8 cellular contexts compared by ENCODE assay signal in genomic region chr18:50280707-50281294, GRCh38. TPM values are rescaled to one million over a fixed set of nuclear protein-coding genes. Genes with fewer than 3 reads are reported as not detected.
A peak's percentile ranks its signal among the peaks of the same experiment; 100 is the strongest.
DNase-seq lines count a peak whose midpoint lies in the region; ATAC-seq, FAIRE-seq and TF ChIP-seq lines count a peak whose summit lies in the region.

No MANE protein-coding gene starts in this region.

- no peak for TF ChIP-seq RAD21 in K562 (CRISPR knock-in tag; conservative IDR thresholded peaks at IDR 0.05 in 1 of 2, IDR thresholded peaks at IDR 0.05 in 1 of 2)

- H3K9me3 ChIP-seq in K562 (replicated peaks; ENCODE audit: control insufficient read depth, insufficient read depth, low read depth, low read length) (no peaks in the 10 kb centered on the region), lower lobe of right lung (no peaks in the 10 kb centered on the region), transverse colon (no peaks in the 10 kb centered on the region)

- H2AFZ ChIP-seq in K562 (ENCODE audit: low read depth, low read length): peak overlapping the region; percentile 97

- no peaks in the 10 kb centered on the region for H3K9me1 ChIP-seq in K562 (ENCODE audit: control insufficient read depth, insufficient read depth, low read length)

- H3K27me3 Mint-ChIP-seq in activated naive CD4-positive, alpha-beta T cell treated with anti-CD3 and anti-CD28 coated beads for 36 hours (ENCODE audit: low read depth): no peaks in the 10 kb centered on the region

- H3K9ac ChIP-seq in K562 (ENCODE audit: insufficient read depth in 1 of 2, low read depth in 2 of 2, low read length in 2 of 2): peak overlapping the region; percentile 97 to 99

- peaks cover 80% of the 10 kb centered on the region; the same call in 2 of the 3 replicates for H3K36me3 ChIP-seq in K562 (ENCODE audit: control insufficient read depth, insufficient read depth, low read length)
- peaks cover 71% of the 10 kb centered on the region for H3K36me3 ChIP-seq in lower lobe of right lung
- peaks cover 0 to 17% (median 10%) of the 10 kb centered on the region in 4 donors for H3K36me3 ChIP-seq in transverse colon

- BruUV-seq in K562 (replicated peaks; lab: Mats Ljungman, UMichigan): TSS peak; percentile 30

- POLR2A ChIA-PET in K562 (lab: Yijun Ruan, JAX): interaction anchor here (0.7 to 2.1 kb wide), 5 partner anchors 10 to 132 kb away, joined by 3 to 7 read pairs (median 3); partner anchors contain the start of gene MYO5B

- peak overlapping the region; percentile 97 for H3K4me3 Mint-ChIP-seq in activated naive CD4-positive, alpha-beta T cell treated with anti-CD3 and anti-CD28 coated beads for 36 hours

- H3K27ac ChIP-seq in K562 (ENCODE audit: extremely low read depth, low read depth, low read length): peak overlapping the region; percentile 86
- H3K27ac ChIP-seq in lower lobe of right lung: peak overlapping the region; percentile 89
- H3K27ac ChIP-seq in transverse colon: peak overlapping the region; percentile 94 to 98 (median 95)

- FAIRE-seq in K562 (lab: Jason Lieb, UNC): no peak

- H4K20me1 ChIP-seq in K562 (replicated peaks; ENCODE audit: control insufficient read depth, insufficient read depth, low read length): peaks cover 2% of the 10 kb centered on the region; the same call in 1 of the 2 replicates

- ATAC-seq in K562 (no peak; the same call in 2 of the 3 replicates), lower lobe of right lung (no peak), GM21825 (IDR thresholded peaks at IDR 0.05; ENCODE audit: unreplicated experiment) (no peak)

- no peak for TF ChIP-seq POLR2A in K562 (conservative IDR thresholded peaks at IDR 0.05)
- TF ChIP-seq POLR2A in transverse colon (IDR thresholded peaks at IDR 0.05): no peak

- peak overlapping the region; percentile 74 for H3K4me3 ChIP-seq in K562
- peak overlapping the region; percentile 90 for H3K4me3 ChIP-seq in lower lobe of right lung
- peak overlapping the region; percentile 62 to 86 (median 83) for H3K4me3 ChIP-seq in transverse colon

- in situ Hi-C loops in K562 (cut with MboI): no loop called here
- in situ Hi-C loops in transverse colon (cut with MboI; ENCODE audit: low pct_ligation_motif_present in 1 of 4, low pct_unique_long_range_greater_than_20kb in 1 of 4, low sequenced_read_pairs in 3 of 4): loop anchor here in 1 of 4 donors (25.0 kb wide), 1 partner anchor 794 kb away; the partner anchor contains the start of genes C18orf32 and RPL17

- intact Hi-C loops in activated naive CD4-positive, alpha-beta T cell treated with anti-CD3 and anti-CD28 coated beads for 36 hours (cut with micrococcal nuclease): loop anchor here (1.0 to 10.0 kb wide), 5 partner anchors 14 to 1346 kb away; partner anchors contain the start of genes CFAP53 and MEX3C
- intact Hi-C loops in K562 (cut with micrococcal nuclease): no loop called here
- intact Hi-C loops in lower lobe of right lung (cut with DNase I): no loop called here
- intact Hi-C loops in transverse colon (cut with DNase I; ENCODE audit: low total_unique reads): no loop called here

- H3K9me3 Mint-ChIP-seq in activated naive CD4-positive, alpha-beta T cell treated with anti-CD3 and anti-CD28 coated beads for 36 hours: no peaks in the 10 kb centered on the region

- DNase-seq in activated naive CD4-positive, alpha-beta T cell treated with anti-CD3 and anti-CD28 coated beads for 36 hours: no peak
- no peak for DNase-seq in activated naive CD4-positive, alpha-beta T cell treated with Interleukin-2 at 50 U/mL for 16 hours
- DNase-seq in K562 (ENCODE audit: extremely low read depth in 1 of 4, low spot score in 3 of 4): no peak
- DNase-seq in lower lobe of right lung: no peak
- DNase-seq in transverse colon: no peak
- DNase-seq in midbrain (lab: John Stamatoyannopoulos, UW): no peak
- no peak for DNase-seq in GF-D8 (lab: John Stamatoyannopoulos, UW)

- H3K27me3 ChIP-seq in K562 (ENCODE audit: control insufficient read depth in 2 of 2, insufficient read depth in 2 of 2, low read length in 2 of 2) (no peaks in the 10 kb centered on the region), lower lobe of right lung (ENCODE audit: low read depth) (no peaks in the 10 kb centered on the region), transverse colon (no peaks in the 10 kb centered on the region)

- peaks cover 4 to 29% of the 10 kb centered on the region in 2 experiments; a peak in 3 of 5 replicates for H3K4me1 ChIP-seq in K562 (replicated peaks in 1 of 2; ENCODE audit: control insufficient read depth in 2 of 2, insufficient read depth in 2 of 2, low read length in 2 of 2)
- H3K4me1 ChIP-seq in lower lobe of right lung: peaks cover 31% of the 10 kb centered on the region
- peaks cover 16 to 27% (median 24%) of the 10 kb centered on the region in 4 donors for H3K4me1 ChIP-seq in transverse colon

- 0% methylated on average over 11 of the region's 16 CpGs for WGBS in K562 (ENCODE audit: insufficient coverage, low coverage, missing lambda C conversion rate)
- WGBS in transverse colon (ENCODE audit: low coverage in 1 of 2), 2 donors: 1 to 8% methylated on average over 9 to 16 of the region's 16 CpGs

- H3K36me3 Mint-ChIP-seq in activated naive CD4-positive, alpha-beta T cell treated with anti-CD3 and anti-CD28 coated beads for 36 hours (ENCODE audit: low read depth): peaks cover 51% of the 10 kb centered on the region

- H3K4me2 ChIP-seq in K562 (ENCODE audit: insufficient read depth, low read length): peak overlapping the region; percentile 95

- peaks cover 33% of the 10 kb centered on the region for H3K79me2 ChIP-seq in K562 (ENCODE audit: control insufficient read depth, insufficient read depth, low read length)

- H3K4me1 Mint-ChIP-seq in activated naive CD4-positive, alpha-beta T cell treated with anti-CD3 and anti-CD28 coated beads for 36 hours (ENCODE audit: low read depth): peaks cover 32% of the 10 kb centered on the region

- TF ChIP-seq EP300 in K562 (IDR thresholded peaks at IDR 0.05; ENCODE audit: low read length) (no peak), transverse colon (IDR thresholded peaks at IDR 0.05; ENCODE audit: low read depth) (no peak)

- CTCF ChIA-PET in activated naive CD4-positive, alpha-beta T cell treated with anti-CD3 and anti-CD28 coated beads for 36 hours (lab: Charles Lee): interaction anchor here (1.3 to 1.5 kb wide), 4 partner anchors 10 to 77 kb away, joined by 5 to 9 read pairs (median 6); partner anchors contain the start of gene CFAP53
- CTCF ChIA-PET in K562 (lab: Yijun Ruan, JAX; ENCODE audit: low intra/inter-chr PET ratio): no interaction called here

- TF ChIP-seq CTCF in K562 (IDR thresholded peaks at IDR 0.05 in 2 of 3, conservative IDR thresholded peaks at IDR 0.05 in 1 of 3; ENCODE audit: insufficient read depth in 2 of 3, low read depth in 1 of 3, low read length in 3 of 3): no peak
- TF ChIP-seq CTCF in lower lobe of right lung (IDR thresholded peaks at IDR 0.05): no peak
- TF ChIP-seq CTCF in transverse colon (IDR thresholded peaks at IDR 0.05): no peak

- peak overlapping the region; percentile 84 for H3K27ac Mint-ChIP-seq in activated naive CD4-positive, alpha-beta T cell treated with anti-CD3 and anti-CD28 coated beads for 36 hours

RNA-seq across cellular contexts. Expression of gene MBD1, which starts 0.5 kb away (rescaled TPM):
- total RNA-seq in activated naive CD4-positive, alpha-beta T cell treated with anti-CD3 and anti-CD28 coated beads for 36 hours: 10 to 100 TPM; 66.4 to 69.0 TPM
- total RNA-seq in K562 (2011; cell fraction: chromatin; rRNA removed; ENCODE audit: low replicate concordance): 124 and 196 TPM in 2 replicates
- total RNA-seq in K562 (2011; cell fraction: nucleolus; rRNA removed): 127 and 147 TPM in 2 replicates
- total RNA-seq in K562 (2011; cell fraction: nucleoplasm; rRNA removed): 103 and 106 TPM in 2 replicates
- total RNA-seq in K562 (2014; rRNA removed): 44.5 and 46.7 TPM in 2 replicates
- total RNA-seq in K562 (2014; rRNA removed; fragmentation: Illumina TruSeq; extraction: Trizol): 14.8 and 16.4 TPM in 2 replicates
- 31.7 and 32.8 TPM in 2 replicates for total RNA-seq in K562 (2015; rRNA removed; fragmentation: Illumina TruSeq; extraction: Trizol)
- total RNA-seq in K562 (2021): 59.7 and 60.9 TPM in 2 replicates
- polyA plus RNA-seq in K562 (2011; rRNA removed): 32.3 and 38.1 TPM in 2 replicates
- polyA plus RNA-seq in K562 (2011; cell fraction: cytosol; rRNA removed): 28.5 and 44.3 TPM in 2 replicates
- polyA plus RNA-seq in K562 (2011; cell fraction: nucleus; rRNA removed): 169 and 222 TPM in 2 replicates
- polyA plus RNA-seq in K562 (2012): 32.7 and 37.7 TPM in 2 replicates
- 26.1 and 37.4 TPM in 2 replicates for polyA plus RNA-seq in K562 (2014; fragmentation: Illumina TruSeq; extraction: Trizol)
- 1 to 10 TPM; 3.0 to 3.6 TPM for polyA plus RNA-seq in K562 (2014; fragmentation: Nextera tagmentation; extraction: Ambion mirVana)
- 47.2 and 49.3 TPM in 2 replicates for polyA plus RNA-seq in K562 (2014; rRNA removed)
- polyA minus RNA-seq in K562 (2011; rRNA and poly(A)+ RNA removed): 23.8 and 26.4 TPM in 2 replicates
- 18.7 and 25.3 TPM in 2 replicates for polyA minus RNA-seq in K562 (2011; cell fraction: cytosol; rRNA and poly(A)+ RNA removed)
- polyA minus RNA-seq in K562 (2011; cell fraction: nucleus; rRNA and poly(A)+ RNA removed): 76.1 and 92.1 TPM in 2 replicates
- total RNA-seq in lower lobe of right lung: 64.1 TPM
- total RNA-seq in transverse colon: 10 to 100 TPM; 65.1 to 97.8 (median 83.0) TPM

RNA-seq across cellular contexts. Expression of gene CXXC1, which starts 6.7 kb away (rescaled TPM):
- total RNA-seq in activated naive CD4-positive, alpha-beta T cell treated with anti-CD3 and anti-CD28 coated beads for 36 hours: 10 to 100 TPM; 71.5 to 75.3 TPM
- 157 and 311 TPM in 2 replicates for total RNA-seq in K562 (2011; cell fraction: chromatin; rRNA removed; ENCODE audit: low replicate concordance)
- total RNA-seq in K562 (2011; cell fraction: nucleolus; rRNA removed): 176 and 189 TPM in 2 replicates
- total RNA-seq in K562 (2011; cell fraction: nucleoplasm; rRNA removed): 138 and 156 TPM in 2 replicates
- total RNA-seq in K562 (2014; rRNA removed) (43.3 and 46.4 TPM in 2 replicates), K562 (2014; rRNA removed; fragmentation: Illumina TruSeq; extraction: Trizol) (23.1 and 26.3 TPM in 2 replicates), K562 (2015; rRNA removed; fragmentation: Illumina TruSeq; extraction: Trizol) (34.1 and 36.4 TPM in 2 replicates), K562 (2021) (59.1 and 81.0 TPM in 2 replicates), lower lobe of right lung (60.2 TPM), transverse colon (100 to 1,000 TPM in 2 of 4 donors, 10 to 100 TPM in 2; 68.9 to 234 (median 117) TPM)
- polyA plus RNA-seq in K562 (2011; rRNA removed) (31.2 and 52.9 TPM in 2 replicates), K562 (2014; fragmentation: Illumina TruSeq; extraction: Trizol) (40.3 and 51.2 TPM in 2 replicates), K562 (2014; fragmentation: Nextera tagmentation; extraction: Ambion mirVana) (1 to 10 TPM; 3.4 to 7.4 TPM), K562 (2014; rRNA removed) (59.1 and 84.5 TPM in 2 replicates)
- 63.8 and 103 TPM in 2 replicates for polyA plus RNA-seq in K562 (2011; cell fraction: cytosol; rRNA removed)
- 461 and 501 TPM in 2 replicates for polyA plus RNA-seq in K562 (2011; cell fraction: nucleus; rRNA removed)
- 69.9 and 70.3 TPM in 2 replicates for polyA plus RNA-seq in K562 (2012)
- polyA minus RNA-seq in K562 (2011; rRNA and poly(A)+ RNA removed): 17.5 and 20.7 TPM in 2 replicates
- polyA minus RNA-seq in K562 (2011; cell fraction: cytosol; rRNA and poly(A)+ RNA removed): 17.8 and 22.5 TPM in 2 replicates
- 37.6 and 42.1 TPM in 2 replicates for polyA minus RNA-seq in K562 (2011; cell fraction: nucleus; rRNA and poly(A)+ RNA removed)

RNA-seq across cellular contexts. Expression of gene CFAP53, which starts 14.5 kb away (rescaled TPM):
- under 1 TPM; 0.40 to 0.43 TPM for total RNA-seq in activated naive CD4-positive, alpha-beta T cell treated with anti-CD3 and anti-CD28 coated beads for 36 hours
- total RNA-seq in K562 (2011; cell fraction: chromatin; rRNA removed; ENCODE audit: low replicate concordance): 4.0 and 14.5 TPM in 2 replicates
- total RNA-seq in K562 (2011; cell fraction: nucleolus; rRNA removed): 1.5 and 2.2 TPM in 2 replicates
- total RNA-seq in K562 (2011; cell fraction: nucleoplasm; rRNA removed): 2.4 and 3.8 TPM in 2 replicates
- total RNA-seq in K562 (2014; rRNA removed) (0.50 and 0.94 TPM in 2 replicates), K562 (2014; rRNA removed; fragmentation: Illumina TruSeq; extraction: Trizol) (1.1 and 1.2 TPM in 2 replicates), K562 (2015; rRNA removed; fragmentation: Illumina TruSeq; extraction: Trizol) (1.2 and 1.6 TPM in 2 replicates), K562 (2021) (0.60 and 0.87 TPM in 2 replicates), lower lobe of right lung (3.7 TPM), transverse colon (1 to 10 TPM in 1 of 4 donors, under 1 TPM in 2, not detected in 1; 0.27 to 4.2 (median 0.48) TPM)
- polyA plus RNA-seq in K562 (2011; rRNA removed) (1.4 and 2.2 TPM in 2 replicates), K562 (2014; fragmentation: Illumina TruSeq; extraction: Trizol) (1.1 and 1.6 TPM in 2 replicates), K562 (2014; fragmentation: Nextera tagmentation; extraction: Ambion mirVana) (under 1 TPM; 0.21 to 0.23 TPM), K562 (2014; rRNA removed) (1.9 TPM in 2 replicates)
- 0.09 and 0.63 TPM in 2 replicates for polyA plus RNA-seq in K562 (2011; cell fraction: cytosol; rRNA removed)
- 4.1 and 5.0 TPM in 2 replicates for polyA plus RNA-seq in K562 (2011; cell fraction: nucleus; rRNA removed)
- 1.2 and 2.6 TPM in 2 replicates for polyA plus RNA-seq in K562 (2012)
- polyA minus RNA-seq in K562 (2011; rRNA and poly(A)+ RNA removed): 1.3 and 1.9 TPM in 2 replicates
- not detected in 2 replicates for polyA minus RNA-seq in K562 (2011; cell fraction: cytosol; rRNA and poly(A)+ RNA removed)
- polyA minus RNA-seq in K562 (2011; cell fraction: nucleus; rRNA and poly(A)+ RNA removed): 1.2 and 1.3 TPM in 2 replicates
